Comparison of ENCODE assay signal across 8 cellular contexts in the genomic region with DNA sequence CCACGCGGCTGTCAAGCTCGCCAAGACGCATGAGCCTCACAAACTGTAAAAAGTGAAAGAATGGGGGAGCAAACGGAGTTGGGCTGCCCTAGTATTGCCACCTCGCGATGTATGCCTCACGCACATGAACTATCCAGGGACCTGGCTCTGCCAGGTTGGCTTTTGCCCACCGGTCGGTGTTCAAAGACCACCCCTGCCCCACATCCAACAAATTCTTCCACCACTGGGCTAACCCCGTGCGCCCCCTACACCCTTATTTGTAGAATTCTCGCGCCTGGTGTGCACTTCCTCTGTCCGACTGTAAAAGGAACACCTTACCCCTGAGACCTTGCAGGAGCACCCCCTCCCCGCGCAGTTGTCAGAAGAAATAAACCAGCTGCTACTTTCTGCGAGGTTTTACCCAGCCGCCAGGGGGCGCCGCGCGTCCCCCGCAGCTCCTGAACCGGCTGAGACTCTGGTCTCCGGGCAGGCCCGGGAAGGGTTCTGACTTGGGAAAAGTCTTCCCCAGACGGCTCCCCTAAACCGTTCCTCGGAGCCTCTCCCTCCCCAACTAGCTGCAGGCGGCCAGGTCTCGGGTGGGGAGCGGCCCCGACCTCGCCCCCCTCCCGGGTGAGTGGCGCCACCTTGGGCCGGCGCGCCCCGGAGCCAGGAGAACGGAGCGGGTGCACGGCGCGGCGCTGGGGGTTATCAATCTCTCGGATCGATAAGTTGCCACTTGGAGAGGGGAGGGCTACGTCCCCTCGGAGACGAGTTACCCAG. TPM values are rescaled to one million over a fixed set of nuclear protein-coding genes. Genes with fewer than 3 reads are reported as not detected.
A peak's percentile ranks its signal among the peaks of the same experiment; 100 is the strongest.
DNase-seq lines count a peak whose midpoint lies in the region; ATAC-seq, FAIRE-seq and TF ChIP-seq lines count a peak whose summit lies in the region.

No MANE protein-coding gene starts in this region.

- WGBS in HepG2 (ENCODE audit: low lambda C conversion rate): 10% methylated on average over 14 of the region's 52 CpGs

- no peaks in the 10 kb centered on the region for H3K27me3 ChIP-seq in colonic mucosa
- H3K27me3 ChIP-seq in HepG2 (ENCODE audit: control insufficient read depth in 1 of 2, insufficient read depth in 2 of 2, low read length in 2 of 2): peaks cover 19 to 75% of the 10 kb centered on the region in 2 experiments

- intact Hi-C loops in colonic mucosa (cut with DNase I) (no loop called here), HepG2 (cut with micrococcal nuclease; ENCODE audit: unreplicated experiment) (loop anchor here (5.0 kb wide), 1 partner anchor 65 kb away; no protein-coding TSS in a partner anchor)

- H3K4me1 ChIP-seq in colonic mucosa: no peaks in the 10 kb centered on the region
- peaks cover 7% of the 10 kb centered on the region for H3K4me1 ChIP-seq in HepG2 (ENCODE audit: insufficient read depth, low read length)

- DNase-seq in EL (peak; percentile 46), M059J (ENCODE audit: low read depth) (peak; percentile 40), T1000 (lab: John Stamatoyannopoulos, UW) (peak; percentile 31), colonic mucosa (peak; percentile 80), HepG2 (ENCODE audit: low spot score) (peak; percentile 32), putamen (ENCODE audit: low spot score) (no peak)
- DNase-seq in stimulated activated CD8-positive, alpha-beta memory T cell treated with anti-CD3 and anti-CD28 coated beads, Interleukin-4, amount 100 ng/mL, for 24 hours (ENCODE audit: low read depth): peak; percentile 22

- CTCF ChIA-PET in HepG2 (lab: Yijun Ruan, JAX; ENCODE audit: low intra/inter-chr PET ratio, low total read pairs): interaction anchor here (1.3 kb wide), 1 partner anchor 64 kb away, joined by 5 read pairs; no protein-coding TSS in a partner anchor

- H4K20me1 ChIP-seq in HepG2 (ENCODE audit: insufficient read depth, low read length): peaks cover 5% of the 10 kb centered on the region

- in situ Hi-C loops in HepG2 (cut with HindIII; ENCODE audit: extremely low pct_ligation_motif_present, low pct_unique_long_range_greater_than_20kb): no loop called here

- POLR2A ChIA-PET in HepG2 (lab: Yijun Ruan, JAX): no interaction called here

- H3K9me3 ChIP-seq in colonic mucosa: no peaks in the 10 kb centered on the region
- no peaks in the 10 kb centered on the region for H3K9me3 ChIP-seq in HepG2 (ENCODE audit: low read length)

- no peaks in the 10 kb centered on the region for H3K79me2 ChIP-seq in HepG2 (ENCODE audit: insufficient read depth, low read length)

- no peak for TF ChIP-seq POLR2A in HepG2 (IDR thresholded peaks at IDR 0.05; ENCODE audit: insufficient read depth in 1 of 2, low read depth in 2 of 2, low read length in 2 of 2)

- H3K4me2 ChIP-seq in HepG2 (ENCODE audit: low read depth, low read length): peak overlapping the region; percentile 94

- peak; percentile 20 for ATAC-seq in HepG2
- no peak for ATAC-seq in GM21825 (IDR thresholded peaks at IDR 0.05; ENCODE audit: unreplicated experiment)

- FAIRE-seq in HepG2 (lab: Jason Lieb, UNC): no peak

- H2AFZ ChIP-seq in HepG2 (ENCODE audit: low read length): no peak overlapping the region

- H3K4me3 ChIP-seq in colonic mucosa (peak overlapping the region; percentile 59), HepG2 (replicated peaks in 1 of 3; ENCODE audit: insufficient read depth in 1 of 3, low read depth in 2 of 3, low read length in 3 of 3) (peak overlapping the region; percentile 37 to 75 (median 44); a peak in 4 of 6 replicates)

- TF ChIP-seq CTCF in colonic mucosa (IDR thresholded peaks at IDR 0.05) (peak; percentile 88), HepG2 (CRISPR knock-in tag; IDR thresholded peaks at IDR 0.05) (peak; percentile 75)

- H3K9ac ChIP-seq in colonic mucosa (ENCODE audit: low read depth in 2 of 2, low read length in 2 of 2) (peak overlapping the region; percentile 43 to 70), HepG2 (ENCODE audit: insufficient read depth, low read depth, low read length) (no peak overlapping the region)

- BruUV-seq in HepG2 (replicated peaks; lab: Mats Ljungman, UMichigan): no TSS peak

- peak; percentile 51; the same call in 1 of the 2 replicates for TF ChIP-seq RAD21 in HepG2 (CRISPR knock-in tag; IDR thresholded peaks at IDR 0.05)

- no peak for TF ChIP-seq EP300 in HepG2 (IDR thresholded peaks at IDR 0.05; ENCODE audit: low read depth in 2 of 2, low read length in 2 of 2)
- TF ChIP-seq EP300 in HepG2 (CRISPR knock-in tag; IDR thresholded peaks at IDR 0.05; ENCODE audit: borderline replicate concordance): no peak

- H3K36me3 ChIP-seq in colonic mucosa: no peaks in the 10 kb centered on the region
- H3K36me3 ChIP-seq in HepG2 (replicated peaks in 1 of 2; ENCODE audit: control insufficient read depth in 1 of 2, insufficient read depth in 2 of 2, low read length in 2 of 2): no peaks in the 10 kb centered on the region

- H3K27ac ChIP-seq in colonic mucosa (peak overlapping the region; percentile 87), HepG2 (ENCODE audit: extremely low read length, insufficient read depth, low read length) (no peak overlapping the region)

TF ChIP-seq in HepG2, 621 proteins besides CTCF, POLR2A, EP300 and RAD21 (continues in another document):
- no peak for TF ChIP-seq ATAD3A (CRISPR knock-in tag; IDR thresholded peaks at IDR 0.05)
- no peak for TF ChIP-seq NCOA5 (CRISPR knock-in tag; IDR thresholded peaks at IDR 0.05)
- TF ChIP-seq ZNF790 (CRISPR knock-in tag; IDR thresholded peaks at IDR 0.05; ENCODE audit: borderline replicate concordance): no peak
- TF ChIP-seq, protein P1, sequence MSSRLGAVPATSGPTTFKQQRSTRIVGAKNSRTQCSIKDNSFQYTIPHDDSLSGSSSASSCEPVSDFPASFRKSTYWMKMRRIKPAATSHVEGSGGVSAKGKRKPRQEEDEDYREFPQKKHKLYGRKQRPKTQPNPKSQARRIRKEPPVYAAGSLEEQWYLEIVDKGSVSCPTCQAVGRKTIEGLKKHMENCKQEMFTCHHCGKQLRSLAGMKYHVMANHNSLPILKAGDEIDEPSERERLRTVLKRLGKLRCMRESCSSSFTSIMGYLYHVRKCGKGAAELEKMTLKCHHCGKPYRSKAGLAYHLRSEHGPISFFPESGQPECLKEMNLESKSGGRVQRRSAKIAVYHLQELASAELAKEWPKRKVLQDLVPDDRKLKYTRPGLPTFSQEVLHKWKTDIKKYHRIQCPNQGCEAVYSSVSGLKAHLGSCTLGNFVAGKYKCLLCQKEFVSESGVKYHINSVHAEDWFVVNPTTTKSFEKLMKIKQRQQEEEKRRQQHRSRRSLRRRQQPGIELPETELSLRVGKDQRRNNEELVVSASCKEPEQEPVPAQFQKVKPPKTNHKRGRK (CRISPR knock-in tag; IDR thresholded peaks at IDR 0.05): no peak
- TF ChIP-seq ZNF724P (CRISPR knock-in tag; IDR thresholded peaks at IDR 0.05; ENCODE audit: borderline replicate concordance): no peak
- no peak for TF ChIP-seq ZZZ3 (CRISPR knock-in tag; IDR thresholded peaks at IDR 0.05; ENCODE audit: borderline replicate concordance)
- TF ChIP-seq HDAC6 (IDR thresholded peaks at IDR 0.05; ENCODE audit: low read depth, low read length): no peak
- no peak for TF ChIP-seq TCF7L2 (IDR thresholded peaks at IDR 0.05; ENCODE audit: low read depth, low read length)
- TF ChIP-seq MXI1 (IDR thresholded peaks at IDR 0.05; ENCODE audit: borderline replicate concordance, low read depth, low read length): no peak
- TF ChIP-seq ZBTB42 (CRISPR knock-in tag; IDR thresholded peaks at IDR 0.05): no peak
- no peak for TF ChIP-seq SATB2 (CRISPR knock-in tag; IDR thresholded peaks at IDR 0.05)
- no peak for TF ChIP-seq KLF6 (CRISPR knock-in tag; IDR thresholded peaks at IDR 0.05)
- no peak for TF ChIP-seq CBX1 (IDR thresholded peaks at IDR 0.05; ENCODE audit: low read depth)
- no peak for TF ChIP-seq ZNF143 (CRISPR knock-in tag; IDR thresholded peaks at IDR 0.05)
- no peak for TF ChIP-seq HNRNPL (IDR thresholded peaks at IDR 0.05; ENCODE audit: low read depth, low read length)
- TF ChIP-seq PHF21A (CRISPR knock-in tag; IDR thresholded peaks at IDR 0.05): 0 out of 2 replicates have a peak, but pooled peaks have one; percentile 28
- no peak for TF ChIP-seq ZNF34 (CRISPR knock-in tag; IDR thresholded peaks at IDR 0.05; ENCODE audit: borderline replicate concordance)
- TF ChIP-seq ZSCAN29 (CRISPR knock-in tag; conservative IDR thresholded peaks at IDR 0.05): 0 out of 2 replicates have a peak, but pooled peaks have one; percentile 14

RNA-seq across cellular contexts. Expression of a gene that starts 1.7 kb away (rescaled TPM):
- 0.02 and 0.20 TPM in 2 replicates for total RNA-seq in M059J (2014; rRNA removed; shearing (Covaris generic))
- total RNA-seq in colonic mucosa (1 to 10 TPM; 4.7 to 7.3 TPM), HepG2 (2016; rRNA removed; fragmentation: Illumina TruSeq; extraction: Trizol) (0.25 and 0.31 TPM in 2 replicates)
- 0.26 TPM in 1 of 2 replicates, not detected in the other for total RNA-seq in HepG2 (2016; cell fraction: cytosol; rRNA removed; fragmentation: Illumina TruSeq; extraction: Trizol; ENCODE audit: low read depth)
- total RNA-seq in HepG2 (2016; cell fraction: insoluble cytoplasmic fraction; rRNA removed; fragmentation: Illumina TruSeq; extraction: Trizol): 0.09 and 0.16 TPM in 2 replicates
- total RNA-seq in HepG2 (2016; cell fraction: membrane; rRNA removed; fragmentation: Illumina TruSeq; extraction: Trizol): 0.03 and 0.53 TPM in 2 replicates
- 0.03 and 0.13 TPM in 2 replicates for total RNA-seq in HepG2 (2016; cell fraction: nucleus; rRNA removed; fragmentation: Illumina TruSeq; extraction: Trizol)
- 0.05 and 0.07 TPM in 2 replicates for polyA plus RNA-seq in HepG2 (2011; rRNA removed)
- polyA plus RNA-seq in HepG2 (2011; cell fraction: cytosol; rRNA removed): 0.04 TPM in 2 replicates
- 0.10 TPM in 2 replicates for polyA plus RNA-seq in HepG2 (2011; cell fraction: nucleus; rRNA removed)
- 0.04 and 0.15 TPM in 2 replicates for polyA plus RNA-seq in HepG2 (2012)
- 0.31 and 0.51 TPM in 2 replicates for polyA plus RNA-seq in HepG2 (2016; cell fraction: cytosol; fragmentation: Illumina TruSeq; extraction: Trizol; ENCODE audit: low read depth)
- polyA plus RNA-seq in HepG2 (2016; cell fraction: insoluble cytoplasmic fraction; fragmentation: Illumina TruSeq; extraction: Trizol; ENCODE audit: low read depth): 0.05 and 0.10 TPM in 2 replicates
- 0.15 TPM in 1 of 2 replicates, not detected in the other for polyA plus RNA-seq in HepG2 (2016; cell fraction: membrane; fragmentation: Illumina TruSeq; extraction: Trizol; ENCODE audit: low read depth)
- polyA plus RNA-seq in HepG2 (2016; cell fraction: nucleus; fragmentation: Illumina TruSeq; extraction: Trizol; ENCODE audit: insufficient read depth, low read depth): not detected in 2 replicates
- polyA minus RNA-seq in HepG2 (2011; rRNA and poly(A)+ RNA removed; ENCODE audit: low replicate concordance): 0.28 TPM in 1 of 2 replicates, not detected in the other
- polyA minus RNA-seq in HepG2 (2011; cell fraction: cytosol; rRNA and poly(A)+ RNA removed): not detected in 2 replicates
- 0.13 TPM in 1 of 2 replicates, not detected in the other for polyA minus RNA-seq in HepG2 (2011; cell fraction: nucleus; rRNA and poly(A)+ RNA removed)
